2 cellular contexts compared by ENCODE assay signal in the genomic region with DNA sequence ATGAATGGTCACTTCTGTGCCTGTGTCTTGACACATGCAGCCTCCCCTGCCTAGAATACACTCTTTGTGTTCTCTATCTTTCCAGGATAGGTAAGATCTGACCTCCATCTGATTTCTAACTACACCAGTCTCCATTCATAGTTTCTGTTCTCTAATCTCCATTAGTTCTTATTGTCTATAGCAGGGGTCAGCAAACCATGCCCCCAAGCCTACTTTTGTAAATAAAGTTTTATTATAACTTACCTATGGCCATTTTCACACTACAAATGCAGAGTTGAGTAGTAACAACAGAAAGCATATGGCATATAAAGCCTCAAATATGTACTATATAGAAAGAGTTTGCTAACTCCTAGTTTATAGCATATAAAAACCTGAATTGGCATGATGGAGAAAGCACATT.
TF ChIP-seq lines count a peak whose summit lies in the region.

No MANE protein-coding gene starts in this region.

TF ChIP-seq in GM23338, 12 proteins besides CTCF, POLR2A, EP300 and RAD21 (continues in another document):
- TF ChIP-seq, protein P1, sequence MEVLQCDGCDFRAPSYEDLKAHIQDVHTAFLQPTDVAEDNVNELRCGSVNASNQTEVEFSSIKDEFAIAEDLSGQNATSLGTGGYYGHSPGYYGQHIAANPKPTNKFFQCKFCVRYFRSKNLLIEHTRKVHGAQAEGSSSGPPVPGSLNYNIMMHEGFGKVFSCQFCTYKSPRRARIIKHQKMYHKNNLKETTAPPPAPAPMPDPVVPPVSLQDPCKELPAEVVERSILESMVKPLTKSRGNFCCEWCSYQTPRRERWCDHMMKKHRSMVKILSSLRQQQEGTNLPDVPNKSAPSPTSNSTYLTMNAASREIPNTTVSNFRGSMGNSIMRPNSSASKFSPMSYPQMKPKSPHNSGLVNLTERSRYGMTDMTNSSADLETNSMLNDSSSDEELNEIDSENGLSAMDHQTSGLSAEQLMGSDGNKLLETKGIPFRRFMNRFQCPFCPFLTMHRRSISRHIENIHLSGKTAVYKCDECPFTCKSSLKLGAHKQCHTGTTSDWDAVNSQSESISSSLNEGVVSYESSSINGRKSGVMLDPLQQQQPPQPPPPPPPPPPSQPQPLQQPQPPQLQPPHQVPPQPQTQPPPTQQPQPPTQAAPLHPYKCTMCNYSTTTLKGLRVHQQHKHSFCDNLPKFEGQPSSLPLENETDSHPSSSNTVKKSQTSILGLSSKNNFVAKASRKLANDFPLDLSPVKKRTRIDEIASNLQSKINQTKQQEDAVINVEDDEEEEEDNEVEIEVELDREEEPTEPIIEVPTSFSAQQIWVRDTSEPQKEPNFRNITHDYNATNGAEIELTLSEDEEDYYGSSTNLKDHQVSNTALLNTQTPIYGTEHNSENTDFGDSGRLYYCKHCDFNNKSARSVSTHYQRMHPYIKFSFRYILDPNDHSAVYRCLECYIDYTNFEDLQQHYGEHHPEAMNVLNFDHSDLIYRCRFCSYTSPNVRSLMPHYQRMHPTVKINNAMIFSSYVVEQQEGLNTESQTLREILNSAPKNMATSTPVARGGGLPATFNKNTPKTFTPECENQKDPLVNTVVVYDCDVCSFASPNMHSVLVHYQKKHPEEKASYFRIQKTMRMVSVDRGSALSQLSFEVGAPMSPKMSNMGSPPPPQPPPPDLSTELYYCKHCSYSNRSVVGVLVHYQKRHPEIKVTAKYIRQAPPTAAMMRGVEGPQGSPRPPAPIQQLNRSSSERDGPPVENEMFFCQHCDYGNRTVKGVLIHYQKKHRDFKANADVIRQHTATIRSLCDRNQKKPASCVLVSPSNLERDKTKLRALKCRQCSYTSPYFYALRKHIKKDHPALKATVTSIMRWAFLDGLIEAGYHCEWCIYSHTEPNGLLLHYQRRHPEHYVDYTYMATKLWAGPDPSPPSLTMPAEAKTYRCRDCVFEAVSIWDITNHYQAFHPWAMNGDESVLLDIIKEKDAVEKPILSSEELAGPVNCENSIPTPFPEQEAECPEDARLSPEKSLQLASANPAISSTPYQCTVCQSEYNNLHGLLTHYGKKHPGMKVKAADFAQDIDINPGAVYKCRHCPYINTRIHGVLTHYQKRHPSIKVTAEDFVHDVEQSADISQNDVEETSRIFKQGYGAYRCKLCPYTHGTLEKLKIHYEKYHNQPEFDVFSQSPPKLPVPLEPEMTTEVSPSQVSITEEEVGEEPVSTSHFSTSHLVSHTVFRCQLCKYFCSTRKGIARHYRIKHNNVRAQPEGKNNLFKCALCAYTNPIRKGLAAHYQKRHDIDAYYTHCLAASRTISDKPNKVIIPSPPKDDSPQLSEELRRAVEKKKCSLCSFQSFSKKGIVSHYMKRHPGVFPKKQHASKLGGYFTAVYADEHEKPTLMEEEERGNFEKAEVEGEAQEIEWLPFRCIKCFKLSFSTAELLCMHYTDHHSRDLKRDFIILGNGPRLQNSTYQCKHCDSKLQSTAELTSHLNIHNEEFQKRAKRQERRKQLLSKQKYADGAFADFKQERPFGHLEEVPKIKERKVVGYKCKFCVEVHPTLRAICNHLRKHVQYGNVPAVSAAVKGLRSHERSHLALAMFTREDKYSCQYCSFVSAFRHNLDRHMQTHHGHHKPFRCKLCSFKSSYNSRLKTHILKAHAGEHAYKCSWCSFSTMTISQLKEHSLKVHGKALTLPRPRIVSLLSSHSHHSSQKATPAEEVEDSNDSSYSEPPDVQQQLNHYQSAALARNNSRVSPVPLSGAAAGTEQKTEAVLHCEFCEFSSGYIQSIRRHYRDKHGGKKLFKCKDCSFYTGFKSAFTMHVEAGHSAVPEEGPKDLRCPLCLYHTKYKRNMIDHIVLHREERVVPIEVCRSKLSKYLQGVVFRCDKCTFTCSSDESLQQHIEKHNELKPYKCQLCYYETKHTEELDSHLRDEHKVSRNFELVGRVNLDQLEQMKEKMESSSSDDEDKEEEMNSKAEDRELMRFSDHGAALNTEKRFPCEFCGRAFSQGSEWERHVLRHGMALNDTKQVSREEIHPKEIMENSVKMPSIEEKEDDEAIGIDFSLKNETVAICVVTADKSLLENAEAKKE (CRISPR knock-in tag; IDR thresholded peaks at IDR 0.05) = no peak
- TF ChIP-seq JUNB (IDR thresholded peaks at IDR 0.05; ENCODE audit: unreplicated experiment) (no peak), ZNF114 (CRISPR knock-in tag; IDR thresholded peaks at IDR 0.05) (no peak), ZNF331 (CRISPR knock-in tag; IDR thresholded peaks at IDR 0.05; ENCODE audit: low read depth) (no peak), EZH2 (IDR thresholded peaks at IDR 0.05; ENCODE audit: low read depth, unreplicated experiment) (no peak), EZH2phosphoT487 (IDR thresholded peaks at IDR 0.05; ENCODE audit: unreplicated experiment) (no peak), CREB1 (CRISPR knock-in tag; IDR thresholded peaks at IDR 0.05; ENCODE audit: low read depth) (no peak), STAT1 (IDR thresholded peaks at IDR 0.05; ENCODE audit: unreplicated experiment) (no peak), NANOG (IDR thresholded peaks at IDR 0.05; ENCODE audit: borderline replicate concordance) (no peak), POLR2AphosphoS5 (IDR thresholded peaks at IDR 0.05; ENCODE audit: low read depth) (no peak)
- TF ChIP-seq, protein P2, sequence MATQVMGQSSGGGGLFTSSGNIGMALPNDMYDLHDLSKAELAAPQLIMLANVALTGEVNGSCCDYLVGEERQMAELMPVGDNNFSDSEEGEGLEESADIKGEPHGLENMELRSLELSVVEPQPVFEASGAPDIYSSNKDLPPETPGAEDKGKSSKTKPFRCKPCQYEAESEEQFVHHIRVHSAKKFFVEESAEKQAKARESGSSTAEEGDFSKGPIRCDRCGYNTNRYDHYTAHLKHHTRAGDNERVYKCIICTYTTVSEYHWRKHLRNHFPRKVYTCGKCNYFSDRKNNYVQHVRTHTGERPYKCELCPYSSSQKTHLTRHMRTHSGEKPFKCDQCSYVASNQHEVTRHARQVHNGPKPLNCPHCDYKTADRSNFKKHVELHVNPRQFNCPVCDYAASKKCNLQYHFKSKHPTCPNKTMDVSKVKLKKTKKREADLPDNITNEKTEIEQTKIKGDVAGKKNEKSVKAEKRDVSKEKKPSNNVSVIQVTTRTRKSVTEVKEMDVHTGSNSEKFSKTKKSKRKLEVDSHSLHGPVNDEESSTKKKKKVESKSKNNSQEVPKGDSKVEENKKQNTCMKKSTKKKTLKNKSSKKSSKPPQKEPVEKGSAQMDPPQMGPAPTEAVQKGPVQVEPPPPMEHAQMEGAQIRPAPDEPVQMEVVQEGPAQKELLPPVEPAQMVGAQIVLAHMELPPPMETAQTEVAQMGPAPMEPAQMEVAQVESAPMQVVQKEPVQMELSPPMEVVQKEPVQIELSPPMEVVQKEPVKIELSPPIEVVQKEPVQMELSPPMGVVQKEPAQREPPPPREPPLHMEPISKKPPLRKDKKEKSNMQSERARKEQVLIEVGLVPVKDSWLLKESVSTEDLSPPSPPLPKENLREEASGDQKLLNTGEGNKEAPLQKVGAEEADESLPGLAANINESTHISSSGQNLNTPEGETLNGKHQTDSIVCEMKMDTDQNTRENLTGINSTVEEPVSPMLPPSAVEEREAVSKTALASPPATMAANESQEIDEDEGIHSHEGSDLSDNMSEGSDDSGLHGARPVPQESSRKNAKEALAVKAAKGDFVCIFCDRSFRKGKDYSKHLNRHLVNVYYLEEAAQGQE (IDR thresholded peaks at IDR 0.05; ENCODE audit: unreplicated experiment) = no peak

TF ChIP-seq in GM12878, 131 proteins besides CTCF, POLR2A, EP300 and RAD21:
- TF ChIP-seq, protein P3, sequence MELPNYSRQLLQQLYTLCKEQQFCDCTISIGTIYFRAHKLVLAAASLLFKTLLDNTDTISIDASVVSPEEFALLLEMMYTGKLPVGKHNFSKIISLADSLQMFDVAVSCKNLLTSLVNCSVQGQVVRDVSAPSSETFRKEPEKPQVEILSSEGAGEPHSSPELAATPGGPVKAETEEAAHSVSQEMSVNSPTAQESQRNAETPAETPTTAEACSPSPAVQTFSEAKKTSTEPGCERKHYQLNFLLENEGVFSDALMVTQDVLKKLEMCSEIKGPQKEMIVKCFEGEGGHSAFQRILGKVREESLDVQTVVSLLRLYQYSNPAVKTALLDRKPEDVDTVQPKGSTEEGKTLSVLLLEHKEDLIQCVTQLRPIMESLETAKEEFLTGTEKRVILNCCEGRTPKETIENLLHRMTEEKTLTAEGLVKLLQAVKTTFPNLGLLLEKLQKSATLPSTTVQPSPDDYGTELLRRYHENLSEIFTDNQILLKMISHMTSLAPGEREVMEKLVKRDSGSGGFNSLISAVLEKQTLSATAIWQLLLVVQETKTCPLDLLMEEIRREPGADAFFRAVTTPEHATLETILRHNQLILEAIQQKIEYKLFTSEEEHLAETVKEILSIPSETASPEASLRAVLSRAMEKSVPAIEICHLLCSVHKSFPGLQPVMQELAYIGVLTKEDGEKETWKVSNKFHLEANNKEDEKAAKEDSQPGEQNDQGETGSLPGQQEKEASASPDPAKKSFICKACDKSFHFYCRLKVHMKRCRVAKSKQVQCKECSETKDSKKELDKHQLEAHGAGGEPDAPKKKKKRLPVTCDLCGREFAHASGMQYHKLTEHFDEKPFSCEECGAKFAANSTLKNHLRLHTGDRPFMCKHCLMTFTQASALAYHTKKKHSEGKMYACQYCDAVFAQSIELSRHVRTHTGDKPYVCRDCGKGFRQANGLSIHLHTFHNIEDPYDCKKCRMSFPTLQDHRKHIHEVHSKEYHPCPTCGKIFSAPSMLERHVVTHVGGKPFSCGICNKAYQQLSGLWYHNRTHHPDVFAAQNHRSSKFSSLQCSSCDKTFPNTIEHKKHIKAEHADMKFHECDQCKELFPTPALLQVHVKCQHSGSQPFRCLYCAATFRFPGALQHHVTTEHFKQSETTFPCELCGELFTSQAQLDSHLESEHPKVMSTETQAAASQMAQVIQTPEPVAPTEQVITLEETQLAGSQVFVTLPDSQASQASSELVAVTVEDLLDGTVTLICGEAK (IDR thresholded peaks at IDR 0.05; ENCODE audit: borderline replicate concordance) = peak; percentile 69; the same call in 1 of the 2 replicates
- TF ChIP-seq IKZF2 (IDR thresholded peaks at IDR 0.05) = no peak
